Comparison of ENCODE assay signal across 10 cellular contexts in genomic region chr20:38723982-38724602, GRCh38. TPM values are rescaled to one million over a fixed set of nuclear protein-coding genes. Genes with fewer than 3 reads are reported as not detected.
DNase-seq lines count a peak whose midpoint lies in the region; ATAC-seq, FAIRE-seq and TF ChIP-seq lines count a peak whose summit lies in the region.
"Had no signal": no experiment of that assay in that cellular context is flagged by ENCODE, and none has a peak within 500 bp of the region (broad histone marks: within the 10 kb centered on the region; RNA-seq: fewer than 3 reads in every experiment).

Gene SLC32A1, plus strand, starts transcription at chr20:38724486. Its CDS starts 239 bp downstream, at chr20:38724725.

- peak within 1 kb of the TSS; percentile 54 for H3K27ac Mint-ChIP-seq in activated CD8-positive, alpha-beta T cell treated with anti-CD3 and anti-CD28 coated beads, Interleukin-2, amount 10 ng/mL, durations not matched to agents 7 days and 5 days

- peak in 1 of 2 experiments; percentile 26; a peak in 2 of 6 replicates for ATAC-seq in A549
- ATAC-seq in activated CD8-positive, alpha-beta T cell treated with anti-CD3 and anti-CD28 coated beads, Interleukin-2, amount 10 ng/mL, durations not matched to agents 7 days and 5 days: no peak
- no peak for ATAC-seq in mucosa of descending colon

- H3K36me3 Mint-ChIP-seq in activated CD8-positive, alpha-beta T cell treated with anti-CD3 and anti-CD28 coated beads, Interleukin-2, amount 10 ng/mL, durations not matched to agents 7 days and 5 days (ENCODE audit: low read depth): peaks cover 15% of the 10 kb centered on the region

- TF ChIP-seq CTCF in A549 (IDR thresholded peaks at IDR 0.05) (no peak), transverse colon (IDR thresholded peaks at IDR 0.05) (no peak), mucosa of descending colon (IDR thresholded peaks at IDR 0.05) (no peak)

- TF ChIP-seq RAD21 in A549 (conservative IDR thresholded peaks at IDR 0.05 in 1 of 2, IDR thresholded peaks at IDR 0.05 in 1 of 2): no peak

- H3K4me1 ChIP-seq in A549 (peaks cover 17% of the 10 kb centered on the region), iPS-15b (ENCODE audit: control insufficient read depth, insufficient read depth, low read length) (peaks cover 2% of the 10 kb centered on the region), transverse colon (peaks cover 0 to 11% (median 4%) of the 10 kb centered on the region in 4 donors), mucosa of descending colon (ENCODE audit: low read depth) (no peaks in the 10 kb centered on the region)

- H3K4me2 ChIP-seq in A549: peak within 1 kb of the TSS; percentile 80

- H3K27ac ChIP-seq in A549: no peak within 1 kb of the TSS
- no peak within 1 kb of the TSS for H3K27ac ChIP-seq in transverse colon

- H3K36me3 ChIP-seq in iPS-15b (ENCODE audit: control insufficient read depth, insufficient read depth, low read length) (no peaks in the 10 kb centered on the region), transverse colon (no peaks in the 10 kb centered on the region), mucosa of descending colon (ENCODE audit: low read depth) (no peaks in the 10 kb centered on the region)

- H3K9ac ChIP-seq in iPS-15b (ENCODE audit: low read depth, low read length): no peak within 1 kb of the TSS

- FAIRE-seq in A549 (lab: Jason Lieb, UNC): no peak
- FAIRE-seq: G401.6 had no signal

- POLR2A ChIA-PET in A549 (lab: Yijun Ruan, JAX): no interaction called here
- POLR2A ChIA-PET in activated CD8-positive, alpha-beta T cell treated with anti-CD3 and anti-CD28 coated beads, Interleukin-2, amount 10 ng/mL, durations not matched to agents 7 days and 5 days (lab: Charles Lee): no interaction called here

- TF ChIP-seq EP300 in A549 (IDR thresholded peaks at IDR 0.05): no peak
- TF ChIP-seq EP300 in transverse colon (IDR thresholded peaks at IDR 0.05; ENCODE audit: low read depth): no peak

- CTCF ChIA-PET in A549 (lab: Yijun Ruan, JAX): interaction anchor here (0.8 to 5.8 kb wide), 11 partner anchors 8 to 175 kb away, joined by 3 to 55 read pairs (median 8); no protein-coding TSS in a partner anchor
- CTCF ChIA-PET in activated CD8-positive, alpha-beta T cell treated with anti-CD3 and anti-CD28 coated beads, Interleukin-2, amount 10 ng/mL, durations not matched to agents 7 days and 5 days (lab: Charles Lee): interaction anchor here (0.8 to 4.6 kb wide), 6 partner anchors 10 to 79 kb away, joined by 3 to 26 read pairs (median 4); partner anchors contain the start of gene ACTR5

- no peaks in the 10 kb centered on the region for H3K9me3 ChIP-seq in A549
- no peaks in the 10 kb centered on the region for H3K9me3 ChIP-seq in iPS-15b (ENCODE audit: control insufficient read depth, insufficient read depth, low read length)
- no peaks in the 10 kb centered on the region for H3K9me3 ChIP-seq in transverse colon
- H3K9me3 ChIP-seq in mucosa of descending colon: no peaks in the 10 kb centered on the region

- H3K9me3 Mint-ChIP-seq in activated CD8-positive, alpha-beta T cell treated with anti-CD3 and anti-CD28 coated beads, Interleukin-2, amount 10 ng/mL, durations not matched to agents 7 days and 5 days (ENCODE audit: insufficient read depth): peaks cover 8% of the 10 kb centered on the region

- DNase-seq in A549 (ENCODE audit: low read depth in 1 of 2, low spot score in 1 of 2): no peak
- DNase-seq in Daoy (ENCODE audit: low read depth): peak; percentile 13
- DNase-seq in activated CD8-positive, alpha-beta T cell treated with anti-CD3 and anti-CD28 coated beads, Interleukin-2, amount 10 ng/mL, durations not matched to agents 7 days and 5 days: no peak
- DNase-seq in glomerular visceral epithelial cell (ENCODE audit: extremely low spot score): no peak
- DNase-seq in transverse colon: no peak
- no peak for DNase-seq in EL
- DNase-seq in mucosa of descending colon: no peak

- in situ Hi-C loops in transverse colon (cut with MboI; ENCODE audit: low pct_ligation_motif_present in 1 of 4, low pct_unique_long_range_greater_than_20kb in 1 of 4, low sequenced_read_pairs in 3 of 4): no loop called here

- intact Hi-C loops in transverse colon (cut with DNase I; ENCODE audit: low total_unique reads) (no loop called here), mucosa of descending colon (cut with DNase I, micrococcal nuclease) (no loop called here)

- H3K27me3 ChIP-seq in iPS-15b (ENCODE audit: control insufficient read depth, insufficient read depth, low read length) (peaks cover 98% of the 10 kb centered on the region), transverse colon (peaks cover 100% of the 10 kb centered on the region)

- TF ChIP-seq POLR2A in A549 (IDR thresholded peaks at IDR 0.05; ENCODE audit: low read length): no peak
- no peak for TF ChIP-seq POLR2A in transverse colon (IDR thresholded peaks at IDR 0.05)

- peaks cover 91% of the 10 kb centered on the region for H3K27me3 Mint-ChIP-seq in activated CD8-positive, alpha-beta T cell treated with anti-CD3 and anti-CD28 coated beads, Interleukin-2, amount 10 ng/mL, durations not matched to agents 7 days and 5 days (ENCODE audit: low read depth)

- peak within 1 kb of the TSS; percentile 22 for H3K4me3 Mint-ChIP-seq in activated CD8-positive, alpha-beta T cell treated with anti-CD3 and anti-CD28 coated beads, Interleukin-2, amount 10 ng/mL, durations not matched to agents 7 days and 5 days

- 5% methylated on average over 26 of the region's 58 CpGs for WGBS in A549 (ENCODE audit: missing lambda C conversion rate)
- 0 to 40% methylated on average over 1 to 54 of the region's 58 CpGs for WGBS in transverse colon (ENCODE audit: low coverage in 1 of 2), 2 donors

- H3K4me3 ChIP-seq in A549: peak within 1 kb of the TSS; percentile 35
- H3K4me3 ChIP-seq in iPS-15b (ENCODE audit: low read depth, low read length): peak within 1 kb of the TSS; percentile 59
- H3K4me3 ChIP-seq in transverse colon: no peak within 1 kb of the TSS
- no peak within 1 kb of the TSS for H3K4me3 ChIP-seq in mucosa of descending colon

- H3K4me1 Mint-ChIP-seq in activated CD8-positive, alpha-beta T cell treated with anti-CD3 and anti-CD28 coated beads, Interleukin-2, amount 10 ng/mL, durations not matched to agents 7 days and 5 days (ENCODE audit: low read depth): peaks cover 42% of the 10 kb centered on the region

TF ChIP-seq in A549, 52 proteins besides CTCF, POLR2A, EP300 and RAD21 (continues in another document):
- no peak for TF ChIP-seq NPAS2 (CRISPR knock-in tag; IDR thresholded peaks at IDR 0.05; ENCODE audit: borderline replicate concordance)
- no peak for TF ChIP-seq ATOH8 (CRISPR knock-in tag; IDR thresholded peaks at IDR 0.05; ENCODE audit: low read depth)
- TF ChIP-seq HMGXB4 (CRISPR knock-in tag; IDR thresholded peaks at IDR 0.05; ENCODE audit: borderline replicate concordance): no peak
- no peak for TF ChIP-seq HOXB5 (CRISPR knock-in tag; IDR thresholded peaks at IDR 0.05)
- TF ChIP-seq ELK1 (IDR thresholded peaks at IDR 0.05; ENCODE audit: low read depth, low read length): no peak
- no peak for TF ChIP-seq ZFP36 (IDR thresholded peaks at IDR 0.05; ENCODE audit: borderline replicate concordance, partially characterized antibody)
- no peak for TF ChIP-seq MYC (IDR thresholded peaks at IDR 0.05; ENCODE audit: borderline replicate concordance, low read length)
- no peak for TF ChIP-seq TP53 (CRISPR knock-in tag; IDR thresholded peaks at IDR 0.05)
- TF ChIP-seq GATA3 (IDR thresholded peaks at IDR 0.05; ENCODE audit: borderline replicate concordance): no peak
- TF ChIP-seq HES2 (IDR thresholded peaks at IDR 0.05): no peak
- TF ChIP-seq ESRRA (IDR thresholded peaks at IDR 0.05; ENCODE audit: borderline replicate concordance, low read length): no peak

RNA-seq across cellular contexts. Expression of gene SLC32A1, which starts in this region (rescaled TPM):
- not detected in 2 replicates for polyA plus RNA-seq in A549 (2011; rRNA removed)
- polyA plus RNA-seq in A549 (2012; cell fraction: cytosol; rRNA removed): not detected in 2 replicates
- not detected in 2 replicates for polyA plus RNA-seq in A549 (2012; cell fraction: nucleus; rRNA removed)
- not detected in 3 replicates for polyA plus RNA-seq in A549 (2017; fragmentation: RNase III; extraction: RNeasy Plus Mini Kit Qiagen cat#74134 plus additional on column Dnase treatment)
- not detected in 2 replicates for polyA minus RNA-seq in A549 (2011; rRNA and poly(A)+ RNA removed)
- total RNA-seq in Daoy (2014; rRNA removed; shearing (Covaris generic)): not detected in 2 replicates
- not detected for total RNA-seq in activated CD8-positive, alpha-beta T cell treated with anti-CD3 and anti-CD28 coated beads, Interleukin-2, amount 10 ng/mL, durations not matched to agents 7 days and 5 days
- not detected for total RNA-seq in transverse colon
- under 1 TPM in 1 of 3 donors, not detected in 2; 0.17 TPM for total RNA-seq in mucosa of descending colon
- total RNA-seq: myocyte had no signal

Comparison
In these comparisons a context has a peak if more than half of its experiments do, and no peak if none do; other contexts are left out.
1. Peak in DNase-seq in Daoy; RNA of the gene not detected or under 1 TPM.
2. H3K4me3 ChIP-seq: peak in A549 (single experiment) and iPS-15b (single experiment); none in transverse colon (0 of 4) and mucosa of descending colon (single experiment).